Comparison of ENCODE assay signal across 8 cellular contexts in the genomic region with DNA sequence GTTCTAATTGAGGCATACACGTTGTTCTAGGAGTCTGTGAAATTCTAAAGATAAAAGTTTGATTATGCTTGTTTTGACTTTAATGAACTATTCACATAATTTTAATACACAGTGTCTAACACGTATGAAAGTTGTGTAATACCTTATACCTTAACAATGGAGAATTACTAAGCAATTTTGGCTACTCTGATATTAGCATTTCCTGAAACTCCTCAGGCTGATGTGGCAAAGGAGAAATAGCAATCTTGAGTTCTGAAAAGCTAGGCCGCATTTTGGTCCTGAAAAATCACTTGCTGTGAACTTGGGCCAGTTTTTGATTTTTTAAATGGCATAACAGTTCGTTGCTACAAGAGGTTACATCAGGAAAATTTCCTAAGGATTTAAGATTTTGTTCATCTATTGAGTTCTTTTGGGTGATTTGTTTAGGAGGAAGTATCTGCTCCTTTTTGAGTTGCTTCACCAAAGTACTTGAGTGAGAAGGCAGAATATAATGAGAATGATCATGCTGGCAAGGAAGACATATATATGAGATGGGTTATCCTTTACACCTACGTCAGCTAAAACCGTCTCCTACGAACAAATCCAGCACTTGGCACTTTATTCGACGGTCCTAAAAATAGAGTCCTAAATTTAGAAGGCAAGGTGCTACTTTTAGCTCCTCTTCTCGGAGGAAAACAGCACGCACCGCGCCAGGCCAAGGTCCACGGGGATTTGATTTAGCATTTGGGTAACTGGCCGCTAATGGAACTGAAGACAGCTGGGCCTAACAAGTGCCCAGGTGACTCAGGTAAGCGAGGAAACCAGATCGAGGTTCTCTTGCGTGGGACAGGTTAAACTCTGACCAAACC. TPM values are rescaled to one million over a fixed set of nuclear protein-coding genes. Genes with fewer than 3 reads are reported as not detected.
DNase-seq lines count a peak whose midpoint lies in the region; ATAC-seq and TF ChIP-seq lines count a peak whose summit lies in the region.

No MANE protein-coding gene starts in this region.

- H3K4me2 ChIP-seq in parathyroid adenoma (ENCODE audit: low read length) = peak overlapping the region; percentile 83

- H3K27ac ChIP-seq in parathyroid adenoma = peak overlapping the region; percentile 93

- H3K4me1 ChIP-seq in parathyroid adenoma = no peaks in the 10 kb centered on the region

- peaks cover 7% of the 10 kb centered on the region for H3K9me3 Mint-ChIP-seq in activated CD4-positive, alpha-beta memory T cell treated with anti-CD3 and anti-CD28 coated beads, Interleukin-2, amount 10 ng/mL, durations not matched to agents 7 days and 5 days

- H3K9me3 ChIP-seq in parathyroid adenoma (ENCODE audit: control insufficient read depth, low read length) = no peaks in the 10 kb centered on the region

- H3K27me3 Mint-ChIP-seq in activated CD4-positive, alpha-beta memory T cell treated with anti-CD3 and anti-CD28 coated beads, Interleukin-2, amount 10 ng/mL, durations not matched to agents 7 days and 5 days = no peaks in the 10 kb centered on the region

- H3K36me3 Mint-ChIP-seq in activated CD4-positive, alpha-beta memory T cell treated with anti-CD3 and anti-CD28 coated beads, Interleukin-2, amount 10 ng/mL, durations not matched to agents 7 days and 5 days (ENCODE audit: low read depth) = peaks cover 28% of the 10 kb centered on the region

- H3K4me3 ChIP-seq in parathyroid adenoma (ENCODE audit: low read depth, low read length) = peak overlapping the region; percentile 78

- DNase-seq in GF-D8 (lab: John Stamatoyannopoulos, UW) (peak; percentile 66), glomerular visceral epithelial cell (ENCODE audit: extremely low spot score) (peak; percentile 12)
- DNase-seq in activated CD4-positive, alpha-beta memory T cell treated with anti-CD3 and anti-CD28 coated beads, Interleukin-2, amount 10 ng/mL, durations not matched to agents 7 days and 5 days = no peak

- POLR2A ChIA-PET in activated CD4-positive, alpha-beta memory T cell treated with anti-CD3 and anti-CD28 coated beads, Interleukin-2, amount 10 ng/mL, durations not matched to agents 7 days and 5 days (lab: Charles Lee) = interaction anchor here (0.8 to 5.0 kb wide), 12 partner anchors 11 to 175 kb away, joined by 3 to 76 read pairs (median 12); a partner anchor contains a TSS

- no peaks in the 10 kb centered on the region for H3K36me3 ChIP-seq in parathyroid adenoma (ENCODE audit: control insufficient read depth, insufficient read depth, low read length)

- no peak for TF ChIP-seq EP300 in Ishikawa (IDR thresholded peaks at IDR 0.05; ENCODE audit: borderline replicate concordance)

- ATAC-seq in GM19324 (IDR thresholded peaks at IDR 0.05; ENCODE audit: low FRiP score, unreplicated experiment) (no peak), GM21529 (IDR thresholded peaks at IDR 0.05; ENCODE audit: unreplicated experiment) (no peak), GM18520 (IDR thresholded peaks at IDR 0.05; ENCODE audit: unreplicated experiment) (no peak)

- TF ChIP-seq RAD21 in Ishikawa (IDR thresholded peaks at IDR 0.05; ENCODE audit: low read depth) = no peak

- CTCF ChIA-PET in activated CD4-positive, alpha-beta memory T cell treated with anti-CD3 and anti-CD28 coated beads, Interleukin-2, amount 10 ng/mL, durations not matched to agents 7 days and 5 days (lab: Charles Lee) = interaction anchor here (1.7 kb wide), 1 partner anchor 35 kb away, joined by 4 read pairs; no protein-coding TSS in a partner anchor

- H3K4me1 Mint-ChIP-seq in activated CD4-positive, alpha-beta memory T cell treated with anti-CD3 and anti-CD28 coated beads, Interleukin-2, amount 10 ng/mL, durations not matched to agents 7 days and 5 days = peaks cover 43% of the 10 kb centered on the region

- H3K27me3 ChIP-seq in parathyroid adenoma (ENCODE audit: control insufficient read depth, insufficient read depth, low read length) = no peaks in the 10 kb centered on the region

- H3K27ac Mint-ChIP-seq in activated CD4-positive, alpha-beta memory T cell treated with anti-CD3 and anti-CD28 coated beads, Interleukin-2, amount 10 ng/mL, durations not matched to agents 7 days and 5 days = peak overlapping the region; percentile 94

- peak overlapping the region; percentile 87 for H2AFZ ChIP-seq in parathyroid adenoma

- H3K9ac ChIP-seq in parathyroid adenoma = peak overlapping the region; percentile 16

- peaks cover 29% of the 10 kb centered on the region for H3K79me2 ChIP-seq in parathyroid adenoma

- no peak for TF ChIP-seq CTCF in parathyroid adenoma (IDR thresholded peaks at IDR 0.05)

- peak overlapping the region; percentile 73 for H3K4me3 Mint-ChIP-seq in activated CD4-positive, alpha-beta memory T cell treated with anti-CD3 and anti-CD28 coated beads, Interleukin-2, amount 10 ng/mL, durations not matched to agents 7 days and 5 days

TF ChIP-seq in Ishikawa, 13 proteins besides CTCF, POLR2A, EP300 and RAD21:
- TF ChIP-seq, protein P1, sequence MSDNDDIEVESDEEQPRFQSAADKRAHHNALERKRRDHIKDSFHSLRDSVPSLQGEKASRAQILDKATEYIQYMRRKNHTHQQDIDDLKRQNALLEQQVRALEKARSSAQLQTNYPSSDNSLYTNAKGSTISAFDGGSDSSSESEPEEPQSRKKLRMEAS (IDR thresholded peaks at IDR 0.05) = no peak; the same call in 1 of the 2 replicates
- 0 out of 2 replicates have a peak, but pooled peaks have one; percentile 21 for TF ChIP-seq TCF12 (IDR thresholded peaks at IDR 0.05; ENCODE audit: low read depth)

RNA-seq across cellular contexts. Expression of a gene that starts 32.2 kb away (rescaled TPM):
- 10 to 100 TPM; 30.8 to 33.0 TPM for total RNA-seq in activated CD4-positive, alpha-beta memory T cell treated with anti-CD3 and anti-CD28 coated beads, Interleukin-2, amount 10 ng/mL, durations not matched to agents 7 days and 5 days
